8 cellular contexts compared by ENCODE assay signal in genomic region chr2:64914735-64915509, GRCh38.
DNase-seq lines count a peak whose midpoint lies in the region; ATAC-seq, FAIRE-seq and TF ChIP-seq lines count a peak whose summit lies in the region.

No MANE protein-coding gene starts in this region.

- H3K27ac Mint-ChIP-seq in astrocyte (ENCODE audit: unreplicated experiment): peak overlapping the region; percentile 37

- no peak for TF ChIP-seq POLR2A in suprapubic skin (IDR thresholded peaks at IDR 0.05)

- H3K4me1 Mint-ChIP-seq in astrocyte (ENCODE audit: low read depth, unreplicated experiment): peaks cover 11% of the 10 kb centered on the region

- FAIRE-seq in astrocyte (lab: Jason Lieb, UNC): no peak

- peaks cover 2% of the 10 kb centered on the region for H3K9me3 Mint-ChIP-seq in astrocyte (ENCODE audit: unreplicated experiment)

- no peaks in the 10 kb centered on the region for H4K20me1 ChIP-seq in astrocyte (ENCODE audit: insufficient read depth, low read length)

- H3K4me1 ChIP-seq in astrocyte (ENCODE audit: insufficient read depth, low read length): no peaks in the 10 kb centered on the region
- peaks cover 7% of the 10 kb centered on the region for H3K4me1 ChIP-seq in suprapubic skin
- H3K4me1 ChIP-seq in ascending aorta: no peaks in the 10 kb centered on the region

- no peaks in the 10 kb centered on the region for H3K9me3 ChIP-seq in astrocyte (ENCODE audit: insufficient read depth, low read depth, low read length)
- no peaks in the 10 kb centered on the region for H3K9me3 ChIP-seq in suprapubic skin
- no peaks in the 10 kb centered on the region for H3K9me3 ChIP-seq in ascending aorta

- H3K9ac ChIP-seq in astrocyte (ENCODE audit: low read length): no peak overlapping the region

- H3K27me3 ChIP-seq in astrocyte (ENCODE audit: insufficient read depth, low read length): no peaks in the 10 kb centered on the region
- H3K27me3 ChIP-seq in suprapubic skin: no peaks in the 10 kb centered on the region
- no peaks in the 10 kb centered on the region for H3K27me3 ChIP-seq in ascending aorta

- H3K4me2 ChIP-seq in astrocyte (ENCODE audit: low read length): no peak overlapping the region

- no peak overlapping the region for H3K4me3 ChIP-seq in astrocyte (ENCODE audit: insufficient read depth, low read depth, low read length)
- H3K4me3 ChIP-seq in suprapubic skin: no peak overlapping the region
- H3K4me3 ChIP-seq in ascending aorta: no peak overlapping the region

- H3K36me3 ChIP-seq in astrocyte (ENCODE audit: insufficient read depth, low read length) (no peaks in the 10 kb centered on the region), suprapubic skin (no peaks in the 10 kb centered on the region), ascending aorta (no peaks in the 10 kb centered on the region)

- WGBS in suprapubic skin: 65% methylated on average over 7 of the region's 7 CpGs

- no peak for TF ChIP-seq EP300 in suprapubic skin (IDR thresholded peaks at IDR 0.05)

- H3K79me2 ChIP-seq in astrocyte (ENCODE audit: insufficient read depth, low read length): no peaks in the 10 kb centered on the region

- H3K27ac ChIP-seq in astrocyte (ENCODE audit: low read depth, low read length) (no peak overlapping the region), suprapubic skin (no peak overlapping the region), ascending aorta (no peak overlapping the region)

- no peak overlapping the region for H2AFZ ChIP-seq in astrocyte (ENCODE audit: low read depth, low read length)

- intact Hi-C loops in ascending aorta (cut with DNase I): loop anchor here (5.0 kb wide), 2 partner anchors 72 to 272 kb away; partner anchors contain the start of gene SLC1A4
- intact Hi-C loops in left colon (cut with DNase I, micrococcal nuclease): loop anchor here (5.0 kb wide), 1 partner anchor 127 kb away; no protein-coding TSS in a partner anchor

- peaks cover 2% of the 10 kb centered on the region for H3K27me3 Mint-ChIP-seq in astrocyte (ENCODE audit: low read depth, unreplicated experiment)

- TF ChIP-seq CTCF in astrocyte (IDR thresholded peaks at IDR 0.05; ENCODE audit: insufficient read depth, low read depth, low read length) (no peak), suprapubic skin (IDR thresholded peaks at IDR 0.05) (no peak), ascending aorta (IDR thresholded peaks at IDR 0.05) (no peak)

- peak; percentile 53 for ATAC-seq in GM19463 (IDR thresholded peaks at IDR 0.05; ENCODE audit: unreplicated experiment)
- peak; percentile 57 for ATAC-seq in HG03280 (IDR thresholded peaks at IDR 0.05; ENCODE audit: unreplicated experiment)
- ATAC-seq in left colon: no peak

- no peak overlapping the region for H3K4me3 Mint-ChIP-seq in astrocyte (ENCODE audit: unreplicated experiment)

- no peaks in the 10 kb centered on the region for H3K36me3 Mint-ChIP-seq in astrocyte (ENCODE audit: low read depth, unreplicated experiment)

- DNase-seq in GDM1 (lab: John Stamatoyannopoulos, UW) (peak; percentile 23), astrocyte (ENCODE audit: low read depth) (peak; percentile 9), suprapubic skin (ENCODE audit: low spot score in 2 of 2) (no peak), NK-92 (lab: John Stamatoyannopoulos, UW; ENCODE audit: unreplicated experiment) (no peak), ascending aorta (ENCODE audit: low spot score in 2 of 2) (no peak), left colon (no peak)

Comparison
In these comparisons a context has a peak if more than half of its experiments do, and no peak if none do; other contexts are left out.
1. DNase-seq: peak in GDM1 (single experiment) and astrocyte (single experiment); none in suprapubic skin (0 of 2), NK-92 (single experiment), ascending aorta (0 of 2) and left colon (0 of 2).